Comparison of ENCODE assay signal across 8 cellular contexts in the genomic region with DNA sequence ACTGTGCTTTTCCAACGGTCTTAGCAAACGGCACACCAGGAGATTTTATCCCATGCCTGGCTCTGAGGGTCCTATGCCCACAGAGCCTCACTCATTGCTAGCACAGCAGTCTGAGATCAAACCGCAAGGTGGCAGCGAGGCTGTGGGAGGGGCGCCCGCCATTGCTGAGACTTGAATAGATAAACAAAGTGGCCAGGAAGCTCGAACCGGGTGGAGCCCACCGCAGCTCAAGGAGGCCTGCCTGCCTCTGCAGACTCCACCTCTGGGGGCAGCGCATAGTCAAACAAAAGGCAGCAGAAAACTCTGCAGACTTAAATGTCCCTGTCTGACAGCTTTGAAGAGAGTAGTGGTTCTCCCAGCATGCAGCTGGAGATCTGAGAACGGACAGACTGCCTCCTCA. TPM values are rescaled to one million over a fixed set of nuclear protein-coding genes. Genes with fewer than 3 reads are reported as not detected.
A peak's percentile ranks its signal among the peaks of the same experiment; 100 is the strongest.
DNase-seq lines count a peak whose midpoint lies in the region; ATAC-seq and TF ChIP-seq lines count a peak whose summit lies in the region.
"Not testable (repeated sequence)": the region's sequence is repeated elsewhere in the genome, so short reads cannot be mapped to it uniquely, and the experiment has no call there.

No MANE protein-coding gene starts in this region.

- peaks cover 36% of the 10 kb centered on the region for H3K4me1 ChIP-seq in CD8-positive, alpha-beta T cell (ENCODE audit: insufficient read depth, low read length)

- not testable (repeated sequence) for H3K27ac ChIP-seq in CD8-positive, alpha-beta T cell (ENCODE audit: low read depth, low read length)

- H3K9me3 ChIP-seq in CD8-positive, alpha-beta T cell (ENCODE audit: low read length) = not testable (repeated sequence)

- POLR2A ChIA-PET in CD8-positive, alpha-beta T cell (lab: Charles Lee) = interaction anchor here (0.7 to 1.4 kb wide), 3 partner anchors 14 to 111 kb away, joined by 5 to 6 read pairs (median 6); partner anchors contain the start of genes DIMT1 and KIF2A

- DNase-seq in CD8-positive, alpha-beta T cell = peak; percentile 70 to 92 (median 76)
- peak; percentile 0 for DNase-seq in NCI-H2029 (lab: John Stamatoyannopoulos, UW)
- peak; percentile 61 for DNase-seq in T-helper 9 cell
- DNase-seq in activated CD8-positive, alpha-beta memory T cell treated with anti-CD3 and anti-CD28 coated beads for 4 hours (ENCODE audit: low read depth in 2 of 2) = peak; percentile 8 to 55
- peak; percentile 67 for DNase-seq in activated naive CD4-positive, alpha-beta T cell treated with Interleukin-2 at 50 U/mL for 16 hours
- peak; percentile 29 to 72 (median 44) for DNase-seq in immature natural killer cell
- peak; percentile 28 for DNase-seq in stimulated activated CD4-positive, alpha-beta T cell treated with anti-CD3 and anti-CD28 coated beads, Interleukin-2, amount 100 ng/mL, for 4 hours (ENCODE audit: low read depth)
- peak; percentile 65 for DNase-seq in stimulated activated naive CD4-positive, alpha-beta T cell treated with Interleukin-2 at 50 U/mL for 16 hours (lab: John Stamatoyannopoulos, UW)

- H3K4me3 Mint-ChIP-seq in CD8-positive, alpha-beta T cell = peak overlapping the region; percentile 69
- H3K4me3 Mint-ChIP-seq in immature natural killer cell = peak overlapping the region in 4 of 5 donors; percentile 42 to 79 (median 64)

- H3K4me3 ChIP-seq in CD8-positive, alpha-beta T cell (ENCODE audit: low read depth, low read length) = peak overlapping the region; percentile 30

- not testable (repeated sequence) for H3K27me3 ChIP-seq in CD8-positive, alpha-beta T cell (ENCODE audit: insufficient read depth, low read length)

- H3K4me1 Mint-ChIP-seq in CD8-positive, alpha-beta T cell (ENCODE audit: low read depth) = peaks cover 64% of the 10 kb centered on the region
- peaks cover 5 to 21% of the 10 kb centered on the region in 2 donors for H3K4me1 Mint-ChIP-seq in immature natural killer cell

- H3K36me3 ChIP-seq in CD8-positive, alpha-beta T cell (ENCODE audit: insufficient read depth, low read length) = not testable (repeated sequence)

- H3K27ac Mint-ChIP-seq in CD8-positive, alpha-beta T cell = peak overlapping the region; percentile 89
- H3K27ac Mint-ChIP-seq in immature natural killer cell = peak overlapping the region in 2 of 6 donors; percentile 34 to 67

- not testable (repeated sequence) for H3K9me3 Mint-ChIP-seq in CD8-positive, alpha-beta T cell; immature natural killer cell

- ATAC-seq in CD8-positive, alpha-beta T cell = not testable (repeated sequence)

- H3K27me3 Mint-ChIP-seq in CD8-positive, alpha-beta T cell (ENCODE audit: low read depth); immature natural killer cell (ENCODE audit: low read depth in 3 of 3): not testable (repeated sequence)

- TF ChIP-seq CTCF in CD8-positive, alpha-beta T cell (IDR thresholded peaks at IDR 0.05) = peak; percentile 42

- CTCF ChIA-PET in CD8-positive, alpha-beta T cell (lab: Charles Lee) = interaction anchor here (0.6 to 3.4 kb wide), 17 partner anchors 10 to 111 kb away, joined by 3 to 25 read pairs (median 5); partner anchors contain the start of gene KIF2A

- H3K36me3 Mint-ChIP-seq in CD8-positive, alpha-beta T cell; immature natural killer cell: not testable (repeated sequence)

- intact Hi-C loops in CD8-positive, alpha-beta T cell (cut with DNase I, micrococcal nuclease) = loop anchor here (1.0 to 2.0 kb wide), 3 partner anchors 14 to 63 kb away; partner anchors contain the start of gene KIF2A (in 1 of the 2)

RNA-seq across cellular contexts. Expression of gene KIF2A, which starts 14.2 kb away (rescaled TPM):
- 10 to 100 TPM; 93.1 to 98.3 TPM for total RNA-seq in CD8-positive, alpha-beta T cell
- 100 to 1,000 TPM in 2 of 3 donors, 10 to 100 TPM in 1; 72.0 to 135 (median 103) TPM for polyA plus RNA-seq in immature natural killer cell

Comparison
In these comparisons a context has a peak if more than half of its experiments do, and no peak if none do; other contexts are left out.
1. DNase-seq: peak in every context shown above with its lines; median percentile 76 in CD8-positive, alpha-beta T cell; 67 in activated naive CD4-positive, alpha-beta T cell treated with Interleukin-2 at 50 U/mL for 16 hours; 65 in stimulated activated naive CD4-positive, alpha-beta T cell treated with Interleukin-2 at 50 U/mL for 16 hours; 61 in T-helper 9 cell; 44 in immature natural killer cell; 32 in activated CD8-positive, alpha-beta memory T cell treated with anti-CD3 and anti-CD28 coated beads for 4 hours; 28 in stimulated activated CD4-positive, alpha-beta T cell treated with anti-CD3 and anti-CD28 coated beads, Interleukin-2, amount 100 ng/mL, for 4 hours; 0 in NCI-H2029.